Comparison of ENCODE assay signal across 14 cellular contexts in genomic region chr12:3379079-3379478, GRCh38.
A peak's percentile ranks its signal among the peaks of the same experiment; 100 is the strongest.
DNase-seq lines count a peak whose midpoint lies in the region; ATAC-seq and TF ChIP-seq lines count a peak whose summit lies in the region.
"Had no signal": no experiment of that assay in that cellular context is flagged by ENCODE, and none has a peak within 500 bp of the region (broad histone marks: within the 10 kb centered on the region; RNA-seq: fewer than 3 reads in every experiment).

No MANE protein-coding gene starts in this region.

- H3K36me3 ChIP-seq in esophagus muscularis mucosa, result no peaks in the 10 kb centered on the region

- H3K4me1 ChIP-seq in esophagus muscularis mucosa, result peaks cover 0 to 13% (median 11%) of the 10 kb centered on the region in 4 donors
- H3K4me1 ChIP-seq: A549, Caco-2 had no signal

- H3K27me3 Mint-ChIP-seq in activated T-cell treated with anti-CD3 and anti-CD28 coated beads, Interleukin-2, amount 50 U/mL, for 72 hours (ENCODE audit: low read depth), result peaks cover 24% of the 10 kb centered on the region

- no peak for ATAC-seq in activated T-cell treated with anti-CD3 and anti-CD28 coated beads, Interleukin-2, amount 50 U/mL, for 72 hours (replicated peaks in 1 of 2)
- ATAC-seq: A549; CD8-positive, alpha-beta T cell; HepG2 had no signal

- H3K4me1 Mint-ChIP-seq in activated T-cell treated with anti-CD3 and anti-CD28 coated beads, Interleukin-2, amount 50 U/mL, for 72 hours (ENCODE audit: low read depth), result no peaks in the 10 kb centered on the region
- H3K4me1 Mint-ChIP-seq: CD14-positive monocyte had no signal

- no peaks in the 10 kb centered on the region for H3K36me3 Mint-ChIP-seq in activated T-cell treated with anti-CD3 and anti-CD28 coated beads, Interleukin-2, amount 50 U/mL, for 72 hours (ENCODE audit: insufficient read depth in 2 of 2)
- H3K36me3 Mint-ChIP-seq: CD14-positive monocyte; CD8-positive, alpha-beta T cell had no signal

- TF ChIP-seq CTCF in esophagus muscularis mucosa (IDR thresholded peaks at IDR 0.05), result no peak

- H3K27ac Mint-ChIP-seq in activated T-cell treated with anti-CD3 and anti-CD28 coated beads, Interleukin-2, amount 50 U/mL, for 72 hours, result no peak overlapping the region
- H3K27ac Mint-ChIP-seq: CD14-positive monocyte; CD8-positive, alpha-beta T cell; H9 had no signal

- H3K9me3 ChIP-seq in esophagus muscularis mucosa, result no peaks in the 10 kb centered on the region

- H3K4me3 ChIP-seq in esophagus muscularis mucosa, result no peak overlapping the region
- H3K4me3 ChIP-seq: A549, GM23248 had no signal

- 78% methylated on average over 6 of the region's 6 CpGs for WGBS in esophagus muscularis mucosa

- no peak overlapping the region for H3K27ac ChIP-seq in esophagus muscularis mucosa (replicated peaks in 1 of 4)
- H3K27ac ChIP-seq: A549, GM23248 had no signal

- no peak for TF ChIP-seq EP300 in esophagus muscularis mucosa (IDR thresholded peaks at IDR 0.05)

- H3K27me3 ChIP-seq in esophagus muscularis mucosa, result peaks cover 0 to 8% (median 0%) of the 10 kb centered on the region in 4 donors

- intact Hi-C loops in esophagus muscularis mucosa (cut with DNase I), result no loop called here

- no peak overlapping the region for H3K4me3 Mint-ChIP-seq in activated T-cell treated with anti-CD3 and anti-CD28 coated beads, Interleukin-2, amount 50 U/mL, for 72 hours
- H3K4me3 Mint-ChIP-seq: CD14-positive monocyte; CD8-positive, alpha-beta T cell; H9 had no signal

- no peak for TF ChIP-seq POLR2A in esophagus muscularis mucosa (IDR thresholded peaks at IDR 0.05; ENCODE audit: low read depth)

- peak; percentile 4 for DNase-seq in CMK (ENCODE audit: low read depth)
- peak; percentile 11 for DNase-seq in DMS79 (lab: John Stamatoyannopoulos, UW)
- DNase-seq in OCI-M1 (lab: John Stamatoyannopoulos, UW), result peak; percentile 9
- DNase-seq in esophagus muscularis mucosa (ENCODE audit: extremely low spot score), result peak; percentile 72
- DNase-seq in GF-D8 (lab: John Stamatoyannopoulos, UW), result no peak
- no peak for DNase-seq in activated T-cell treated with anti-CD3 and anti-CD28 coated beads, Interleukin-2, amount 50 U/mL, for 72 hours
- DNase-seq: Caco-2; CD8-positive, alpha-beta T cell; DMS53; GM23248 had no signal

- H3K9me3 Mint-ChIP-seq in activated T-cell treated with anti-CD3 and anti-CD28 coated beads, Interleukin-2, amount 50 U/mL, for 72 hours, result no peaks in the 10 kb centered on the region
- H3K9me3 Mint-ChIP-seq: CD8-positive, alpha-beta T cell; H9 had no signal

Comparison
In these comparisons a context has a peak if more than half of its experiments do, and no peak if none do; other contexts are left out.
1. DNase-seq: peak in CMK (single experiment), DMS79 (single experiment), OCI-M1 (single experiment) and esophagus muscularis mucosa (single experiment); none in GF-D8 (single experiment) and activated T-cell treated with anti-CD3 and anti-CD28 coated beads, Interleukin-2, amount 50 U/mL, for 72 hours (0 of 2).